ENCODE assay signal across 20 cellular contexts in genomic region chr5:128613757-128614156, GRCh38.
A peak's percentile ranks its signal among the peaks of the same experiment; 100 is the strongest.
DNase-seq lines count a peak whose midpoint lies in the region; ATAC-seq, FAIRE-seq and TF ChIP-seq lines count a peak whose summit lies in the region.
"Had no signal": no experiment of that assay in that cellular context is flagged by ENCODE, and none has a peak within 500 bp of the region (broad histone marks: within the 10 kb centered on the region; RNA-seq: fewer than 3 reads in every experiment).

No MANE protein-coding gene starts in this region.

- no peaks in the 10 kb centered on the region for H3K4me1 ChIP-seq in small intestine (ENCODE audit: control insufficient read depth in 2 of 2, insufficient read depth in 1 of 2, low read depth in 1 of 2, low read length in 1 of 2)

- no peak overlapping the region for H3K4me3 ChIP-seq in small intestine (ENCODE audit: low read depth in 1 of 2, low read length in 2 of 2)
- H3K4me3 ChIP-seq: GM23338 had no signal

- no peaks in the 10 kb centered on the region for H3K27me3 ChIP-seq in small intestine (ENCODE audit: control insufficient read depth in 2 of 2, insufficient read depth in 2 of 2, low read length in 2 of 2)

- no peak for ATAC-seq in HG02884 (IDR thresholded peaks at IDR 0.05; ENCODE audit: unreplicated experiment)
- ATAC-seq: CD8-positive, alpha-beta T cell; GM23338; HepG2 had no signal

- H3K27me3 Mint-ChIP-seq in HFFc6 (ENCODE audit: insufficient read depth) = no peaks in the 10 kb centered on the region; the same call in 1 of the 2 replicates

- no peaks in the 10 kb centered on the region for H3K9me3 ChIP-seq in small intestine (ENCODE audit: control insufficient read depth, low read depth)

- peak; percentile 73 for DNase-seq in EH (ENCODE audit: low read depth)
- DNase-seq in HFFc6 = peak; percentile 41
- peak; percentile 9 for DNase-seq in astrocyte of the hippocampus (ENCODE audit: low read depth, low spot score)
- peak; percentile 28 for DNase-seq in iris pigment epithelial cell (ENCODE audit: low read depth)
- no peak for DNase-seq in NCI-H2107 (lab: John Stamatoyannopoulos, UW)
- no peak for DNase-seq in NCI-H2081 treated with DMSO at 0.1 percent for 48 hours (lab: John Stamatoyannopoulos, UW)
- DNase-seq in small intestine = no peak
- DNase-seq: CD8-positive, alpha-beta T cell; COR-L47; DMS153; DMS79 treated with DMSO at 0.1 percent for 48 hours; H7 had no signal

- H3K36me3 ChIP-seq in small intestine (ENCODE audit: control insufficient read depth in 2 of 2, insufficient read depth in 2 of 2, low read length in 2 of 2) = no peaks in the 10 kb centered on the region

- peaks cover 13% of the 10 kb centered on the region for H3K36me3 Mint-ChIP-seq in HFFc6 (ENCODE audit: low read depth)
- H3K36me3 Mint-ChIP-seq: CD14-positive monocyte; CD8-positive, alpha-beta T cell had no signal

- FAIRE-seq in small intestine (lab: Jason Lieb, UNC) = no peak
- FAIRE-seq: D721Med, GM18507, HepG2, HTR-8/SVneo had no signal

- no peak overlapping the region for H3K27ac ChIP-seq in small intestine (ENCODE audit: low read depth in 1 of 2, low read length in 1 of 2)
- H3K27ac ChIP-seq: 22Rv1 had no signal

- no peak for TF ChIP-seq CTCF in HFFc6 (IDR thresholded peaks at IDR 0.05)

- no peak overlapping the region for H3K4me3 Mint-ChIP-seq in HFFc6
- H3K4me3 Mint-ChIP-seq: CD14-positive monocyte; CD8-positive, alpha-beta T cell; GM23338 had no signal

- H3K27ac Mint-ChIP-seq in HFFc6 = peak overlapping the region; percentile 29; the same call in 1 of the 2 replicates
- H3K27ac Mint-ChIP-seq: CD14-positive monocyte; CD8-positive, alpha-beta T cell; GM23338 had no signal

- H3K4me1 Mint-ChIP-seq in HFFc6 (ENCODE audit: low read depth) = peaks cover 25% of the 10 kb centered on the region
- H3K4me1 Mint-ChIP-seq: CD14-positive monocyte had no signal

- H3K9me3 Mint-ChIP-seq in HFFc6 = peaks cover 11% of the 10 kb centered on the region
- H3K9me3 Mint-ChIP-seq: GM23338 had no signal

Comparison
In these comparisons a context has a peak if more than half of its experiments do, and no peak if none do; other contexts are left out.
1. DNase-seq: peak in EH (single experiment), HFFc6 (single experiment), astrocyte of the hippocampus (single experiment) and iris pigment epithelial cell (single experiment); none in NCI-H2107 (single experiment), NCI-H2081 treated with DMSO at 0.1 percent for 48 hours (single experiment) and small intestine (single experiment).